In genomic region chr19:29645911-29646310, GRCh38 we compare ENCODE assay signal across 9 cellular contexts. TPM values are rescaled to one million over a fixed set of nuclear protein-coding genes. Genes with fewer than 3 reads are reported as not detected.
DNase-seq lines count a peak whose midpoint lies in the region; ATAC-seq and TF ChIP-seq lines count a peak whose summit lies in the region.
"Had no signal": no experiment of that assay in that cellular context is flagged by ENCODE, and none has a peak within 500 bp of the region (broad histone marks: within the 10 kb centered on the region; RNA-seq: fewer than 3 reads in every experiment).

No MANE protein-coding gene starts in this region.

- H4K20me1 ChIP-seq in DND-41 (ENCODE audit: insufficient read depth, low read length): no peaks in the 10 kb centered on the region
- no peaks in the 10 kb centered on the region for H4K20me1 ChIP-seq in OCI-LY7 (ENCODE audit: insufficient read depth, low read length)
- H4K20me1 ChIP-seq in neural progenitor cell (ENCODE audit: low read depth): no peaks in the 10 kb centered on the region
- H4K20me1 ChIP-seq in Karpas-422 (ENCODE audit: insufficient read depth, low read depth, low read length): no peaks in the 10 kb centered on the region

- H3K4me1 Mint-ChIP-seq in neural progenitor cell: peaks cover 4% of the 10 kb centered on the region

- H3K4me3 Mint-ChIP-seq in neural progenitor cell: no peak overlapping the region

- intact Hi-C loops in OCI-LY7 (cut with micrococcal nuclease; ENCODE audit: unreplicated experiment): no loop called here

- H3K27ac Mint-ChIP-seq in neural progenitor cell: no peak overlapping the region

- CTCF ChIA-PET in OCI-LY7 (lab: Charles Lee; ENCODE audit: unreplicated experiment): no interaction called here

- H3K27me3 ChIP-seq in DND-41 (ENCODE audit: insufficient read depth, low read length, poor library complexity) (no peaks in the 10 kb centered on the region), neural progenitor cell (peaks cover 3% of the 10 kb centered on the region), Karpas-422 (ENCODE audit: low read length) (no peaks in the 10 kb centered on the region)

- H2AFZ ChIP-seq in DND-41 (ENCODE audit: low read depth, low read length) (peak overlapping the region; percentile 43; the same call in 1 of the 2 replicates), OCI-LY7 (ENCODE audit: low read length) (0 out of 2 replicates have a peak overlapping the region, but pooled peaks have one; percentile 14), neural progenitor cell (replicated peaks) (peak overlapping the region; percentile 89), Karpas-422 (ENCODE audit: low read length) (no peak overlapping the region)

- H3K9me2 ChIP-seq in OCI-LY7 (ENCODE audit: insufficient read depth, low read length) (no peaks in the 10 kb centered on the region), Karpas-422 (replicated peaks; ENCODE audit: insufficient read depth, low read length) (no peaks in the 10 kb centered on the region)

- H3K4me3 ChIP-seq in DND-41 (ENCODE audit: low read depth in 1 of 2, low read length in 2 of 2) (peak overlapping the region in 1 of 2 experiments; percentile 24; a peak in 1 of 4 replicates), OCI-LY7 (ENCODE audit: low read depth, low read length, poor library complexity, severe bottlenecking) (no peak overlapping the region), choroid plexus epithelial cell (ENCODE audit: low read depth, low read length) (no peak overlapping the region), neural progenitor cell (no peak overlapping the region), Karpas-422 (ENCODE audit: low read length) (no peak overlapping the region)

- H3K9ac ChIP-seq in DND-41 (ENCODE audit: low read depth, low read length): no peak overlapping the region
- no peak overlapping the region for H3K9ac ChIP-seq in neural progenitor cell
- H3K9ac ChIP-seq in Karpas-422 (ENCODE audit: low read length): no peak overlapping the region
- H3K9ac ChIP-seq: KMS-11 had no signal

- H3K4me1 ChIP-seq in DND-41 (ENCODE audit: insufficient read depth, low read length): peaks cover 13% of the 10 kb centered on the region
- H3K4me1 ChIP-seq in OCI-LY7 (ENCODE audit: insufficient read depth, low read length, poor library complexity, severe bottlenecking): no peaks in the 10 kb centered on the region
- H3K4me1 ChIP-seq in neural progenitor cell: no peaks in the 10 kb centered on the region
- no peaks in the 10 kb centered on the region for H3K4me1 ChIP-seq in Karpas-422 (ENCODE audit: low read length)

- H3K36me3 ChIP-seq in DND-41 (ENCODE audit: insufficient read depth, low read length): no peaks in the 10 kb centered on the region
- no peaks in the 10 kb centered on the region for H3K36me3 ChIP-seq in OCI-LY7 (ENCODE audit: insufficient read depth, low read length)
- no peaks in the 10 kb centered on the region for H3K36me3 ChIP-seq in neural progenitor cell
- no peaks in the 10 kb centered on the region for H3K36me3 ChIP-seq in Karpas-422 (ENCODE audit: insufficient read depth, low read length)

- no peak overlapping the region; the same call in 1 of the 2 replicates for H3K27ac ChIP-seq in DND-41 (ENCODE audit: low read length)
- H3K27ac ChIP-seq in OCI-LY7 (ENCODE audit: low read depth, low read length, poor library complexity, severe bottlenecking): no peak overlapping the region
- no peak overlapping the region for H3K27ac ChIP-seq in neural progenitor cell
- H3K27ac ChIP-seq in Karpas-422 (ENCODE audit: low read length): no peak overlapping the region
- H3K27ac ChIP-seq: KMS-11 had no signal

- H3K79me2 ChIP-seq in DND-41 (ENCODE audit: insufficient read depth, low read length) (no peaks in the 10 kb centered on the region), OCI-LY7 (ENCODE audit: insufficient read depth, low read depth, low read length) (no peaks in the 10 kb centered on the region), neural progenitor cell (ENCODE audit: low read depth) (no peaks in the 10 kb centered on the region), Karpas-422 (ENCODE audit: low read length) (no peaks in the 10 kb centered on the region)

- ATAC-seq in DND-41 (ENCODE audit: insufficient read depth, low read depth): peak; percentile 86
- ATAC-seq in GM18517 (IDR thresholded peaks at IDR 0.05; ENCODE audit: unreplicated experiment): no peak
- no peak for ATAC-seq in HG02588 (IDR thresholded peaks at IDR 0.05; ENCODE audit: unreplicated experiment)

- H3K27me3 Mint-ChIP-seq in neural progenitor cell (ENCODE audit: insufficient read depth, low read depth): peaks cover 8% of the 10 kb centered on the region

- H3K9me3 ChIP-seq in DND-41 (ENCODE audit: insufficient read depth, low read length, severe bottlenecking) (no peaks in the 10 kb centered on the region), OCI-LY7 (ENCODE audit: low read length) (no peaks in the 10 kb centered on the region), neural progenitor cell (ENCODE audit: low read depth) (no peaks in the 10 kb centered on the region), Karpas-422 (ENCODE audit: low read length) (no peaks in the 10 kb centered on the region)

- no TSS peak for BruUV-seq in OCI-LY7 (replicated peaks; lab: Mats Ljungman, UMichigan)

- POLR2A ChIA-PET in OCI-LY7 (lab: Charles Lee): no interaction called here

- H3K36me3 Mint-ChIP-seq in neural progenitor cell: no peaks in the 10 kb centered on the region

- no peaks in the 10 kb centered on the region for H3K9me3 Mint-ChIP-seq in neural progenitor cell

- DNase-seq in DND-41: peak; percentile 44
- no peak for DNase-seq in OCI-LY7 (ENCODE audit: low spot score)
- DNase-seq in choroid plexus epithelial cell (ENCODE audit: low read depth): peak; percentile 55
- DNase-seq in neural progenitor cell (ENCODE audit: low spot score): no peak
- no peak for DNase-seq in hippocampal formation (lab: John Stamatoyannopoulos, UW)
- DNase-seq in Karpas-422: no peak

- TF ChIP-seq CTCF in DND-41 (IDR thresholded peaks at IDR 0.05; ENCODE audit: borderline replicate concordance, extremely low read depth, low read length, poor library complexity, severe bottlenecking) (no peak), OCI-LY7 (conservative IDR thresholded peaks at IDR 0.05; ENCODE audit: low read length) (no peak), choroid plexus epithelial cell (conservative IDR thresholded peaks at IDR 0.05; ENCODE audit: low read depth, low read length) (no peak), neural progenitor cell (IDR thresholded peaks at IDR 0.05) (no peak)

- H3K4me2 ChIP-seq in DND-41 (ENCODE audit: insufficient read depth, low read length): peak overlapping the region; percentile 48; the same call in 1 of the 2 replicates
- no peak overlapping the region for H3K4me2 ChIP-seq in OCI-LY7 (ENCODE audit: low read length)
- H3K4me2 ChIP-seq in neural progenitor cell: no peak overlapping the region
- no peak overlapping the region for H3K4me2 ChIP-seq in Karpas-422 (ENCODE audit: low read depth, low read length, poor library complexity, severe bottlenecking)
- H3K4me2 ChIP-seq: KMS-11 had no signal

- H3F3A ChIP-seq in neural progenitor cell (ENCODE audit: low read depth): no peaks in the 10 kb centered on the region

RNA-seq across cellular contexts. Expression of gene PLEKHF1, which starts 19.4 kb away (rescaled TPM):
- total RNA-seq in OCI-LY7 (2014; rRNA removed; shearing (Covaris generic)): 7.0 TPM in 2 replicates
- total RNA-seq in OCI-LY7 (2022) (4.5 and 5.0 TPM in 2 replicates), neural progenitor cell (ENCODE audit: low replicate concordance) (1.2 and 1.4 TPM in 2 replicates)
- total RNA-seq in Karpas-422 (2014; rRNA removed; shearing (Covaris generic); ENCODE audit: low replicate concordance): 0.54 TPM in 1 of 2 replicates, not detected in the other

RNA-seq across cellular contexts. Expression of gene POP4, which starts 39.8 kb away (rescaled TPM):
- total RNA-seq in OCI-LY7 (2014; rRNA removed; shearing (Covaris generic)): 93.6 and 105 TPM in 2 replicates
- 73.6 and 83.5 TPM in 2 replicates for total RNA-seq in OCI-LY7 (2022)
- 41.0 and 77.8 TPM in 2 replicates for total RNA-seq in neural progenitor cell (ENCODE audit: low replicate concordance)
- total RNA-seq in Karpas-422 (2014; rRNA removed; shearing (Covaris generic); ENCODE audit: low replicate concordance): 72.7 and 92.7 TPM in 2 replicates

Comparison
In these comparisons a context has a peak if more than half of its experiments do, and no peak if none do; other contexts are left out.
1. DNase-seq: peak in DND-41 (single experiment) and choroid plexus epithelial cell (single experiment); none in OCI-LY7 (single experiment), neural progenitor cell (single experiment), hippocampal formation (0 of 2) and Karpas-422 (single experiment).